ENCODE assay signal across 14 cellular contexts in the genomic region with DNA sequence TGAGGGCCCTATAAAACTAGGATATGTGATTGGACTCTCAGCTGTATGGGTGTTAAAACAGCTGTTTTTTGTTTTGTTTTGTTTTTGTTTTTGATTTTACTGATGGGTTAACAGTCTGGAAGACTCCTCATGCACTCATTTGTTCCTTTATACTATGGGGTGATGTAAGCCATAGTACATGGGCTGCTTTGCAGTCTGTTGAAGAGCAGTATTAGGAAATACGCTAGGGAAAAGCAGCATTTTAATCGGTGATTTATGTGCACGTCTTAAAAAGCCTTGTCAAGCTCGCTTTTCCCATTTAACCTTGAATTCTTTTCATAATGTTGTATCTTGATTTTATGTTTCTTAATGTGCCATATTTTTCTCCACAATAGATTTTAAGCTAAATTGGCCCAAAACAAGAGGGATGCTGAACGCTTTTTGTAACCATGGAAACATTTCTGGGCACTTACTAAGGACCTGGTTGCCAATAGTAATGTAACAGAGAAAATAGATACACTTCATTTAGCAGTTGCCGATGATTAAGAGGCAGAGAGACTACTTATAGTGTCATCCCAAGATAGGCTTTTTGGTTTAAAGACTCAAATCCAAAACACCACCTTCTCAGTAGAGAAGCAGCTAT.
"Had no signal": no experiment of that assay in that cellular context is flagged by ENCODE, and none has a peak within 500 bp of the region (broad histone marks: within the 10 kb centered on the region; RNA-seq: fewer than 3 reads in every experiment).

No MANE protein-coding gene starts in this region.

- DNase-seq: activated CD4-positive, alpha-beta T cell treated with anti-CD3 and anti-CD28 coated beads, Interleukin-2, amount 10 ng/mL, durations not matched to agents 7 days and 5 days; activated CD8-positive, alpha-beta memory T cell treated with anti-CD3 and anti-CD28 coated beads for 24 hours; activated naive CD8-positive, alpha-beta T cell treated with anti-CD3 and anti-CD28 coated beads for 36 hours; dermis blood vessel endothelial cell; effector memory CD8-positive, alpha-beta T cell; kidney; left lung; naive thymus-derived CD4-positive, alpha-beta T cell; pancreas; sigmoid colon; spleen; stomach had no signal

- ATAC-seq: effector memory CD8-positive, alpha-beta T cell; left lung; naive thymus-derived CD4-positive, alpha-beta T cell had no signal

- H3K36me3 Mint-ChIP-seq: activated naive CD8-positive, alpha-beta T cell treated with anti-CD3 and anti-CD28 coated beads for 36 hours had no signal

- H3K27ac Mint-ChIP-seq: activated CD4-positive, alpha-beta T cell treated with anti-CD3 and anti-CD28 coated beads, Interleukin-2, amount 10 ng/mL, durations not matched to agents 7 days and 5 days; activated naive CD8-positive, alpha-beta T cell treated with anti-CD3 and anti-CD28 coated beads for 36 hours; effector memory CD8-positive, alpha-beta T cell; naive thymus-derived CD4-positive, alpha-beta T cell had no signal

- H3K4me1 Mint-ChIP-seq: activated CD4-positive, alpha-beta T cell treated with anti-CD3 and anti-CD28 coated beads, Interleukin-2, amount 10 ng/mL, durations not matched to agents 7 days and 5 days; activated naive CD8-positive, alpha-beta T cell treated with anti-CD3 and anti-CD28 coated beads for 36 hours; naive thymus-derived CD4-positive, alpha-beta T cell had no signal

- H3K4me3 Mint-ChIP-seq: activated CD4-positive, alpha-beta T cell treated with anti-CD3 and anti-CD28 coated beads, Interleukin-2, amount 10 ng/mL, durations not matched to agents 7 days and 5 days; activated naive CD8-positive, alpha-beta T cell treated with anti-CD3 and anti-CD28 coated beads for 36 hours; effector memory CD8-positive, alpha-beta T cell; naive thymus-derived CD4-positive, alpha-beta T cell had no signal

- H3K27ac ChIP-seq: epithelial cell of prostate, left lung, pancreas, sigmoid colon, spleen, stomach, thoracic aorta had no signal
